1 cellular context compared by ENCODE assay signal in the genomic region with DNA sequence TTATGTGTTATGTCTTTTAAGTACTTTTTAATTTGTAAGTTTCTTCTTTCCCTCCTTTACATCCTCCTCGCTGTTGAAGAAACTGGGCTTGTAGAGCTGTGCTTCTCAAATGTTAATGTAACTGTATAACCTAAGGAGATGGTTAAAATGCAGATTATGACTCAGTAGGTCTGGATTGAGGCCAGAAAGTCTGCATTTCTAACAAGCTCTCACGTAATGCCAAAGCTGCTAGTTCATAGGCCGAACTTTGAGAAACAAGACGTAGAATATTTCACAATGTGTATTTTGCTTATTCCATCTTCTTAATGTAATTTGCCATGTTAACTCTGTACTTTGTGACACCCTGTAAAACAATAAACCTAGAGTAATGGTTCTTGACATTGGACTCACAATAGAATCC.
TF ChIP-seq lines count a peak whose summit lies in the region.

No MANE protein-coding gene starts in this region.

TF ChIP-seq in GM23338, 12 proteins besides CTCF, POLR2A, EP300 and RAD21 (continued from another document):
- TF ChIP-seq ZNF462 (CRISPR knock-in tag; IDR thresholded peaks at IDR 0.05) (no peak), NANOG (IDR thresholded peaks at IDR 0.05; ENCODE audit: borderline replicate concordance) (no peak), ETS1 (IDR thresholded peaks at IDR 0.05) (no peak), ZNF331 (CRISPR knock-in tag; IDR thresholded peaks at IDR 0.05; ENCODE audit: low read depth) (no peak)
